In genomic region chr18:68734311-68734710, GRCh38 we compare ENCODE assay signal across 26 cellular contexts. TPM values are rescaled to one million over a fixed set of nuclear protein-coding genes. Genes with fewer than 3 reads are reported as not detected.
DNase-seq lines count a peak whose midpoint lies in the region; ATAC-seq, FAIRE-seq and TF ChIP-seq lines count a peak whose summit lies in the region.
"Had no signal": no experiment of that assay in that cellular context is flagged by ENCODE, and none has a peak within 500 bp of the region (broad histone marks: within the 10 kb centered on the region; RNA-seq: fewer than 3 reads in every experiment).

No MANE protein-coding gene starts in this region.

- peaks cover 3% of the 10 kb centered on the region for H3K27me3 ChIP-seq in foreskin keratinocyte
- H3K27me3 ChIP-seq: spleen, tibial nerve had no signal

- no peaks in the 10 kb centered on the region for H3K9me3 ChIP-seq in A549
- H3K9me3 ChIP-seq: spleen, tibial nerve had no signal

- H3K9me3 Mint-ChIP-seq in natural killer cell treated with Interleukin-12 subunit alpha and Interleukin-12 subunit beta and Interleukin-15 and Interleukin-18, amount 100 ng/mL, for 72 hours, result no peaks in the 10 kb centered on the region
- H3K9me3 Mint-ChIP-seq: brain; CD4-positive, CD25-positive, alpha-beta regulatory T cell; memory B cell; natural killer cell; T-helper 1 cell treated with Interleukin-12 subunit alpha and Interleukin-12 subunit beta and Interleukin-4 antibody, amounts not matched to agents 30 μg/mL and 1 μg/mL, for 36 hours had no signal

- POLR2A ChIA-PET in A549 (lab: Yijun Ruan, JAX), result no interaction called here

- no peak for TF ChIP-seq EP300 in A549 (IDR thresholded peaks at IDR 0.05)

- no peaks in the 10 kb centered on the region for H3K36me3 Mint-ChIP-seq in natural killer cell treated with Interleukin-12 subunit alpha and Interleukin-12 subunit beta and Interleukin-15 and Interleukin-18, amount 100 ng/mL, for 72 hours
- H3K36me3 Mint-ChIP-seq: brain; CD4-positive, CD25-positive, alpha-beta regulatory T cell; memory B cell; natural killer cell had no signal

- no peaks in the 10 kb centered on the region for H3K4me1 Mint-ChIP-seq in natural killer cell treated with Interleukin-12 subunit alpha and Interleukin-12 subunit beta and Interleukin-15 and Interleukin-18, amount 100 ng/mL, for 72 hours (ENCODE audit: low read depth in 2 of 2)
- H3K4me1 Mint-ChIP-seq: memory B cell, natural killer cell had no signal

- TF ChIP-seq POLR2A in A549 (IDR thresholded peaks at IDR 0.05; ENCODE audit: low read length) (no peak), H54 (IDR thresholded peaks at IDR 0.05; ENCODE audit: low read depth, low read length) (no peak)

- H3K4me1 ChIP-seq in A549 (no peaks in the 10 kb centered on the region), foreskin keratinocyte (no peaks in the 10 kb centered on the region)
- H3K4me1 ChIP-seq: spleen had no signal

- 0 out of 3 replicates have a peak overlapping the region, but pooled peaks have one; percentile 17 for H3K4me2 ChIP-seq in A549

- ATAC-seq in A549, result no peak
- peak; percentile 40 for ATAC-seq in foreskin keratinocyte
- no peak for ATAC-seq in HG02798 (IDR thresholded peaks at IDR 0.05; ENCODE audit: poor library complexity, unreplicated experiment)
- ATAC-seq in natural killer cell treated with Interleukin-12 subunit alpha and Interleukin-12 subunit beta and Interleukin-15 and Interleukin-18, amount 100 ng/mL, for 72 hours, result no peak
- ATAC-seq in SK-N-SH treated with all-trans-retinoic acid at 6 μM for 48 hours, result no peak
- ATAC-seq: esophagus mucosa, natural killer cell, Right ventricle myocardium inferior had no signal

- no peak for TF ChIP-seq RAD21 in A549 (conservative IDR thresholded peaks at IDR 0.05 in 1 of 2, IDR thresholded peaks at IDR 0.05 in 1 of 2)

- no peak overlapping the region for H3K27ac ChIP-seq in A549
- H3K27ac ChIP-seq in foreskin keratinocyte, result no peak overlapping the region
- H3K27ac ChIP-seq: spleen, tibial nerve, WERI-Rb-1 had no signal

- no peak overlapping the region for H3K27ac Mint-ChIP-seq in natural killer cell treated with Interleukin-12 subunit alpha and Interleukin-12 subunit beta and Interleukin-15 and Interleukin-18, amount 100 ng/mL, for 72 hours
- H3K27ac Mint-ChIP-seq: CD4-positive, CD25-positive, alpha-beta regulatory T cell; memory B cell; natural killer cell; T-helper 1 cell treated with Interleukin-12 subunit alpha and Interleukin-12 subunit beta and Interleukin-4 antibody, amounts not matched to agents 30 μg/mL and 1 μg/mL, for 36 hours had no signal

- DNase-seq in A549 (ENCODE audit: low read depth in 1 of 2, low spot score in 1 of 2) (no peak), H54 (ENCODE audit: insufficient read length, low spot score) (no peak), amniotic epithelial cell (ENCODE audit: low read depth) (peak; percentile 44), foreskin keratinocyte (no peak), D341Med (ENCODE audit: low spot score) (no peak)
- DNase-seq in natural killer cell treated with Interleukin-12 subunit alpha and Interleukin-12 subunit beta and Interleukin-15 and Interleukin-18, amount 100 ng/mL, for 72 hours (ENCODE audit: low spot score), result no peak
- DNase-seq: activated CD4-positive, alpha-beta T cell treated with anti-CD3 and anti-CD28 coated beads, Interleukin-2, amount 50 U/mL, for 48 hours; activated naive CD4-positive, alpha-beta T cell treated with anti-CD3 and anti-CD28 coated beads, Interleukin-2, amount 50 U/mL, for 16 hours; activated T-cell treated with anti-CD3 and anti-CD28 coated beads, Interleukin-2, amount 50 U/mL, for 1 hour; CD4-positive, CD25-positive, alpha-beta regulatory T cell; hypothalamus; kidney; natural killer cell; NCI-H524 treated with DMSO at 0.1 percent for 48 hours; spleen; WERI-Rb-1 had no signal

- H3K4me3 ChIP-seq in A549, result no peak overlapping the region
- H3K4me3 ChIP-seq: spleen, tibial nerve had no signal

- FAIRE-seq in A549 (lab: Jason Lieb, UNC) (no peak), H54 (lab: Jason Lieb, UNC) (peak; percentile 11)
- FAIRE-seq: GM18507, H1 had no signal

- no peak for TF ChIP-seq CTCF in A549 (IDR thresholded peaks at IDR 0.05)
- TF ChIP-seq CTCF in foreskin keratinocyte (conservative IDR thresholded peaks at IDR 0.05), result no peak

- CTCF ChIA-PET in A549 (lab: Yijun Ruan, JAX), result no interaction called here

- H3K27me3 Mint-ChIP-seq in natural killer cell treated with Interleukin-12 subunit alpha and Interleukin-12 subunit beta and Interleukin-15 and Interleukin-18, amount 100 ng/mL, for 72 hours, result peaks cover 0 to 2% of the 10 kb centered on the region in 2 donors
- H3K27me3 Mint-ChIP-seq: memory B cell had no signal

- H3K4me3 Mint-ChIP-seq in natural killer cell treated with Interleukin-12 subunit alpha and Interleukin-12 subunit beta and Interleukin-15 and Interleukin-18, amount 100 ng/mL, for 72 hours, result no peak overlapping the region
- H3K4me3 Mint-ChIP-seq: brain; CD4-positive, CD25-positive, alpha-beta regulatory T cell; memory B cell; natural killer cell; T-helper 1 cell treated with Interleukin-12 subunit alpha and Interleukin-12 subunit beta and Interleukin-4 antibody, amounts not matched to agents 30 μg/mL and 1 μg/mL, for 36 hours had no signal

- 14% methylated on average over 5 of the region's 5 CpGs for WGBS in A549 (ENCODE audit: missing lambda C conversion rate)

TF ChIP-seq in A549, 52 proteins besides CTCF, POLR2A, EP300 and RAD21 (continues in another document):
- TF ChIP-seq MAX (IDR thresholded peaks at IDR 0.05) (no peak), MYC (IDR thresholded peaks at IDR 0.05; ENCODE audit: borderline replicate concordance, low read length) (no peak), HDAC2 (IDR thresholded peaks at IDR 0.05) (no peak), FOXS1 (CRISPR knock-in tag; IDR thresholded peaks at IDR 0.05) (no peak), EHMT2 (IDR thresholded peaks at IDR 0.05; ENCODE audit: low read depth) (no peak), KDM1A (IDR thresholded peaks at IDR 0.05; ENCODE audit: low read depth) (no peak)
- TF ChIP-seq, protein P1, sequence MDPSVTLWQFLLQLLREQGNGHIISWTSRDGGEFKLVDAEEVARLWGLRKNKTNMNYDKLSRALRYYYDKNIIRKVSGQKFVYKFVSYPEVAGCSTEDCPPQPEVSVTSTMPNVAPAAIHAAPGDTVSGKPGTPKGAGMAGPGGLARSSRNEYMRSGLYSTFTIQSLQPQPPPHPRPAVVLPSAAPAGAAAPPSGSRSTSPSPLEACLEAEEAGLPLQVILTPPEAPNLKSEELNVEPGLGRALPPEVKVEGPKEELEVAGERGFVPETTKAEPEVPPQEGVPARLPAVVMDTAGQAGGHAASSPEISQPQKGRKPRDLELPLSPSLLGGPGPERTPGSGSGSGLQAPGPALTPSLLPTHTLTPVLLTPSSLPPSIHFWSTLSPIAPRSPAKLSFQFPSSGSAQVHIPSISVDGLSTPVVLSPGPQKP (IDR thresholded peaks at IDR 0.05; ENCODE audit: low read depth, low read length), result no peak
- TF ChIP-seq, protein P2, sequence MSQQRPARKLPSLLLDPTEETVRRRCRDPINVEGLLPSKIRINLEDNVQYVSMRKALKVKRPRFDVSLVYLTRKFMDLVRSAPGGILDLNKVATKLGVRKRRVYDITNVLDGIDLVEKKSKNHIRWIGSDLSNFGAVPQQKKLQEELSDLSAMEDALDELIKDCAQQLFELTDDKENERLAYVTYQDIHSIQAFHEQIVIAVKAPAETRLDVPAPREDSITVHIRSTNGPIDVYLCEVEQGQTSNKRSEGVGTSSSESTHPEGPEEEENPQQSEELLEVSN (IDR thresholded peaks at IDR 0.05; ENCODE audit: borderline replicate concordance, low read depth), result no peak

TF ChIP-seq in SK-N-SH treated with all-trans-retinoic acid at 6 μM for 48 hours, 23 proteins besides CTCF, POLR2A, EP300 and RAD21 (continues in another document):
- TF ChIP-seq SNAI2 (CRISPR knock-in tag; IDR thresholded peaks at IDR 0.05), result no peak
- TF ChIP-seq BACH2 (CRISPR knock-in tag; IDR thresholded peaks at IDR 0.05; ENCODE audit: borderline replicate concordance), result no peak
- TF ChIP-seq TCF4 (CRISPR knock-in tag; IDR thresholded peaks at IDR 0.05; ENCODE audit: borderline replicate concordance), result no peak
- TF ChIP-seq CREB5 (CRISPR knock-in tag; IDR thresholded peaks at IDR 0.05; ENCODE audit: low read depth), result no peak
- no peak for TF ChIP-seq CSDC2 (CRISPR knock-in tag; IDR thresholded peaks at IDR 0.05)
- no peak for TF ChIP-seq GLIS3 (CRISPR knock-in tag; IDR thresholded peaks at IDR 0.05)
- TF ChIP-seq ZC3H10 (CRISPR knock-in tag; IDR thresholded peaks at IDR 0.05), result no peak
- TF ChIP-seq ARNTL (CRISPR knock-in tag; IDR thresholded peaks at IDR 0.05; ENCODE audit: borderline replicate concordance, low read depth), result no peak
- no peak for TF ChIP-seq ZFP3 (CRISPR knock-in tag; IDR thresholded peaks at IDR 0.05)

RNA-seq across cellular contexts. Expression of gene TMX3, which starts 19.4 kb away (rescaled TPM):
- polyA plus RNA-seq in A549 (2011; rRNA removed) (44.2 and 49.8 TPM in 2 replicates), A549 (2017; fragmentation: RNase III; extraction: RNeasy Plus Mini Kit Qiagen cat#74134 plus additional on column Dnase treatment) (27.8 to 29.6 TPM (median 29.3 TPM) in 3 replicates), foreskin keratinocyte (9.2 and 10.8 TPM in 2 replicates)
- 7.0 and 8.6 TPM in 2 replicates for polyA plus RNA-seq in A549 (2012; cell fraction: cytosol; rRNA removed)
- polyA plus RNA-seq in A549 (2012; cell fraction: nucleus; rRNA removed), result 9.8 and 15.0 TPM in 2 replicates
- polyA minus RNA-seq in A549 (2011; rRNA and poly(A)+ RNA removed), result 29.0 and 35.4 TPM in 2 replicates
- total RNA-seq in foreskin keratinocyte, result 37.2 and 37.7 TPM in 2 replicates
- 10 to 100 TPM; 53.0 to 64.8 TPM for total RNA-seq in natural killer cell treated with Interleukin-12 subunit alpha and Interleukin-12 subunit beta and Interleukin-15 and Interleukin-18, amount 100 ng/mL, for 72 hours
